Comparison of ENCODE assay signal across 11 cellular contexts in the genomic region with DNA sequence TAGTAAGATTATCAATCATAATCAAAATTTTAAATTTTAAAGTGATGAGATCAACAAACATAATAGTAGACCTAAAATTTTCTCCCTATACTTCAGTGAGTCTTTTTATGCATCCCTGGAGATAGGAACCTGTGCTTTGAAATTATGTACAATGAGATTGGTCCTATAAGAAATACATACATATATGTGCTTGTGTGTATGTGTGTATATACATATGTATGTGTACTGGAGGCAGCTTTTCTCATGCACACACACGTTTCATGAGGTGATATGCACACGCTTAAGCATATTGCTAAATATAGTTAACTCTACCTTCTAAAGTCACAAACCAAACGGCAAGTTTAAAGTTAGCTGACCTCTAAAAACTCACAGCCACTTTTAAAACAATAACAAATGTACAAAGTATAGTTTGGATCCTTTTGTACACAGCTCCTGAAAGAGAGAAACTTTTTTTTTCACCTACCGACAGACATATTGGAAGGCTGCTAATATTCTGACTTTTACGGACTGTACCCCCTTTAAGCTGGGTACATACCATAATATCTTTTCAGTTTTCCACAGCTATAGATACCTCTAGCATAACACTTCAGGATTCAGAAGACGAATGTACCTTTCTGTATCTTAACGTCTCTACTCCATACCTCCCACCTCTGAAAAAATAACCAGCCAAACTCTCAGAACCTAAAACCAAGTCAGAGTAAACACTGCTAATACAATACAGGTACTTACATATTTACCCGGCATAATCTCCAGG. TPM values are rescaled to one million over a fixed set of nuclear protein-coding genes. Genes with fewer than 3 reads are reported as not detected.
DNase-seq lines count a peak whose midpoint lies in the region; ATAC-seq and TF ChIP-seq lines count a peak whose summit lies in the region.
"Had no signal": no experiment of that assay in that cellular context is flagged by ENCODE, and none has a peak within 500 bp of the region (broad histone marks: within the 10 kb centered on the region; RNA-seq: fewer than 3 reads in every experiment).

No MANE protein-coding gene starts in this region.

- TF ChIP-seq EP300 in SK-N-SH (IDR thresholded peaks at IDR 0.05; ENCODE audit: borderline replicate concordance in 1 of 2, low read depth in 1 of 2, low read length in 1 of 2) (no peak), stomach (IDR thresholded peaks at IDR 0.05) (no peak)

- DNase-seq in SK-N-SH = no peak
- no peak for DNase-seq in stomach
- no peak for DNase-seq in Peyer's patch
- DNase-seq in activated effector memory CD4-positive, alpha-beta T cell treated with Interleukin-2 at 50 U/mL for 16 hours = no peak
- DNase-seq: central memory CD4-positive, alpha-beta T cell; posterior cingulate gyrus had no signal

- H3K4me3 Mint-ChIP-seq in activated T-helper 17 cell treated with anti-CD3 and anti-CD28 coated beads, Interleukin-2, amount 50 U/mL, for 72 hours = peak overlapping the region; percentile 84

- 64% methylated on average over 8 of the region's 8 CpGs for WGBS in SK-N-SH (ENCODE audit: low lambda C conversion rate)
- WGBS in stomach, 5 donors = 21 to 38% (median 27%) methylated on average over 8 of the region's 8 CpGs

- TF ChIP-seq RAD21 in SK-N-SH (IDR thresholded peaks at IDR 0.05; ENCODE audit: low read length) = no peak

- H3K4me3 ChIP-seq in SK-N-SH (ENCODE audit: low read depth in 2 of 2, low read length in 1 of 2) = peak overlapping the region; percentile 77 to 95; a peak in 3 of 4 replicates
- peak overlapping the region; percentile 80 for H3K4me3 ChIP-seq in iPS-20b (ENCODE audit: low read length)
- H3K4me3 ChIP-seq in stomach = peak overlapping the region; percentile 22 to 97 (median 78)
- peak overlapping the region in 2 of 4 donors; percentile 75 to 96 for H3K4me3 ChIP-seq in Peyer's patch
- H3K4me3 ChIP-seq: BLaER1 had no signal

- ATAC-seq in SK-N-SH treated with all-trans-retinoic acid at 6 μM for 48 hours (no peak), GM19328 (IDR thresholded peaks at IDR 0.05; ENCODE audit: unreplicated experiment) (no peak)
- no peak for ATAC-seq in activated T-helper 17 cell treated with anti-CD3 and anti-CD28 coated beads, Interleukin-2, amount 50 U/mL, for 72 hours (replicated peaks)

- TF ChIP-seq POLR2A in stomach (IDR thresholded peaks at IDR 0.05) (no peak), Peyer's patch (IDR thresholded peaks at IDR 0.05) (no peak)

- intact Hi-C loops in stomach (cut with DNase I; ENCODE audit: low total_unique reads) = no loop called here

- POLR2A ChIA-PET in SK-N-SH (lab: Yijun Ruan, JAX) = interaction anchor here (1.0 kb wide), 1 partner anchor 16 kb away, joined by 4 read pairs; no protein-coding TSS in a partner anchor

- H3K4me2 ChIP-seq in SK-N-SH = peak overlapping the region; percentile 78

- CTCF ChIA-PET in SK-N-SH (lab: Yijun Ruan, JAX) = interaction anchor here (0.6 to 1.4 kb wide), 2 partner anchors 31 to 54 kb away, joined by 3 read pairs; no protein-coding TSS in a partner anchor

- H3K27me3 ChIP-seq in SK-N-SH (ENCODE audit: insufficient read depth) = no peaks in the 10 kb centered on the region
- H3K27me3 ChIP-seq in iPS-20b (ENCODE audit: insufficient read depth, low read length) = no peaks in the 10 kb centered on the region
- H3K27me3 ChIP-seq in stomach = no peaks in the 10 kb centered on the region
- no peaks in the 10 kb centered on the region for H3K27me3 ChIP-seq in Peyer's patch
- H3K27me3 ChIP-seq: BLaER1 had no signal

- H3K27ac Mint-ChIP-seq in activated T-helper 17 cell treated with anti-CD3 and anti-CD28 coated beads, Interleukin-2, amount 50 U/mL, for 72 hours = peak overlapping the region; percentile 92

- no peak overlapping the region for H2AFZ ChIP-seq in SK-N-SH (ENCODE audit: low read depth)

- H4K20me1 ChIP-seq in SK-N-SH (ENCODE audit: insufficient read depth) = peaks cover 79% of the 10 kb centered on the region

- peaks cover 26 to 29% of the 10 kb centered on the region in 2 experiments; a peak in 3 of 4 replicates for H3K4me1 ChIP-seq in SK-N-SH (ENCODE audit: control insufficient read depth in 1 of 2, insufficient read depth in 2 of 2, low read depth in 1 of 2, low read length in 1 of 2)
- peaks cover 56% of the 10 kb centered on the region for H3K4me1 ChIP-seq in iPS-20b (ENCODE audit: insufficient read depth, low read length)
- peaks cover 51 to 82% (median 68%) of the 10 kb centered on the region in 4 donors for H3K4me1 ChIP-seq in stomach
- peaks cover 0 to 50% (median 5%) of the 10 kb centered on the region in 4 donors for H3K4me1 ChIP-seq in Peyer's patch

- no peaks in the 10 kb centered on the region for H3K27me3 Mint-ChIP-seq in activated T-helper 17 cell treated with anti-CD3 and anti-CD28 coated beads, Interleukin-2, amount 50 U/mL, for 72 hours

- peaks cover 93% of the 10 kb centered on the region for H3K79me2 ChIP-seq in SK-N-SH (ENCODE audit: insufficient read depth)

- H3K9ac ChIP-seq in SK-N-SH (peak overlapping the region; percentile 87; the same call in 1 of the 2 replicates), iPS-20b (ENCODE audit: low read depth, low read length) (peak overlapping the region; percentile 85)
- H3K9ac ChIP-seq: BLaER1 had no signal

- no peak for TF ChIP-seq CTCF in SK-N-SH (IDR thresholded peaks at IDR 0.05)
- no peak for TF ChIP-seq CTCF in stomach (IDR thresholded peaks at IDR 0.05)
- no peak for TF ChIP-seq CTCF in Peyer's patch (IDR thresholded peaks at IDR 0.05)

- no peaks in the 10 kb centered on the region for H3K9me3 Mint-ChIP-seq in activated T-helper 17 cell treated with anti-CD3 and anti-CD28 coated beads, Interleukin-2, amount 50 U/mL, for 72 hours

- H3K9me3 ChIP-seq in SK-N-SH (no peaks in the 10 kb centered on the region), iPS-20b (ENCODE audit: insufficient read depth, low read depth, low read length) (no peaks in the 10 kb centered on the region), stomach (no peaks in the 10 kb centered on the region), Peyer's patch (no peaks in the 10 kb centered on the region)
- H3K9me3 ChIP-seq: BLaER1 had no signal

- H3K27ac ChIP-seq in SK-N-SH (ENCODE audit: low read depth in 2 of 2, low read length in 1 of 2) (peak overlapping the region in 1 of 2 experiments; percentile 67; a peak in 1 of 4 replicates), iPS-20b (ENCODE audit: low read length) (no peak overlapping the region), stomach (peak overlapping the region in 4 of 5 donors; percentile 96 to 98 (median 97)), Peyer's patch (peak overlapping the region in 2 of 4 donors; percentile 34 to 97)
- H3K27ac ChIP-seq: BLaER1 had no signal

- H3F3A ChIP-seq in SK-N-SH (replicated peaks; ENCODE audit: insufficient read depth) = peaks cover 27% of the 10 kb centered on the region

- H3K9me2 ChIP-seq in SK-N-SH = no peaks in the 10 kb centered on the region

- peaks cover 57% of the 10 kb centered on the region for H3K4me1 Mint-ChIP-seq in activated T-helper 17 cell treated with anti-CD3 and anti-CD28 coated beads, Interleukin-2, amount 50 U/mL, for 72 hours

- H3K36me3 ChIP-seq in SK-N-SH (replicated peaks in 1 of 2; ENCODE audit: control insufficient read depth in 1 of 2, insufficient read depth in 2 of 2, low read length in 1 of 2) (peaks cover 12 to 22% of the 10 kb centered on the region in 2 experiments), iPS-20b (ENCODE audit: insufficient read depth, low read depth, low read length) (no peaks in the 10 kb centered on the region), stomach (no peaks in the 10 kb centered on the region), Peyer's patch (no peaks in the 10 kb centered on the region)

- H3K36me3 Mint-ChIP-seq in activated T-helper 17 cell treated with anti-CD3 and anti-CD28 coated beads, Interleukin-2, amount 50 U/mL, for 72 hours (ENCODE audit: low read depth) = peaks cover 72% of the 10 kb centered on the region

TF ChIP-seq in SK-N-SH, 30 proteins besides CTCF, POLR2A, EP300 and RAD21 (continues in another document):
- TF ChIP-seq, protein P1, sequence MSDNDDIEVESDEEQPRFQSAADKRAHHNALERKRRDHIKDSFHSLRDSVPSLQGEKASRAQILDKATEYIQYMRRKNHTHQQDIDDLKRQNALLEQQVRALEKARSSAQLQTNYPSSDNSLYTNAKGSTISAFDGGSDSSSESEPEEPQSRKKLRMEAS (IDR thresholded peaks at IDR 0.05; ENCODE audit: low read depth) = no peak
- TF ChIP-seq TEAD4 (IDR thresholded peaks at IDR 0.05; ENCODE audit: borderline replicate concordance, insufficient read depth) (no peak), GABPA (IDR thresholded peaks at IDR 0.05; ENCODE audit: low read depth) (no peak)
- TF ChIP-seq, protein P2, sequence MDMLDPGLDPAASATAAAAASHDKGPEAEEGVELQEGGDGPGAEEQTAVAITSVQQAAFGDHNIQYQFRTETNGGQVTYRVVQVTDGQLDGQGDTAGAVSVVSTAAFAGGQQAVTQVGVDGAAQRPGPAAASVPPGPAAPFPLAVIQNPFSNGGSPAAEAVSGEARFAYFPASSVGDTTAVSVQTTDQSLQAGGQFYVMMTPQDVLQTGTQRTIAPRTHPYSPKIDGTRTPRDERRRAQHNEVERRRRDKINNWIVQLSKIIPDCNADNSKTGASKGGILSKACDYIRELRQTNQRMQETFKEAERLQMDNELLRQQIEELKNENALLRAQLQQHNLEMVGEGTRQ (IDR thresholded peaks at IDR 0.05; ENCODE audit: borderline replicate concordance, low read depth, low read length) = no peak

TF ChIP-seq in SK-N-SH treated with all-trans-retinoic acid at 6 μM for 48 hours, 23 proteins besides CTCF, POLR2A, EP300 and RAD21:
- TF ChIP-seq ISL1 (CRISPR knock-in tag; IDR thresholded peaks at IDR 0.05) (no peak), ZC3H10 (CRISPR knock-in tag; IDR thresholded peaks at IDR 0.05) (no peak)

RNA-seq across cellular contexts. Expression of gene ITGB1, which starts 3.3 kb away (rescaled TPM):
- 666 and 846 TPM in 2 replicates for polyA plus RNA-seq in SK-N-SH (2012; rRNA removed)
- polyA plus RNA-seq in SK-N-SH (2012; cell fraction: cytosol; rRNA removed) = 1,012 and 1,342 TPM in 2 replicates
- 162 and 438 TPM in 2 replicates for polyA plus RNA-seq in SK-N-SH (2012; cell fraction: nucleus; rRNA removed)
- total RNA-seq in activated T-helper 17 cell treated with anti-CD3 and anti-CD28 coated beads, Interleukin-2, amount 50 U/mL, for 72 hours = 100 to 1,000 TPM; 125 to 126 TPM
- total RNA-seq in stomach = 100 to 1,000 TPM; 134 to 909 (median 278) TPM
- polyA plus RNA-seq in stomach = 10 to 100 TPM; 57.9 to 97.9 (median 91.4) TPM
- 100 to 1,000 TPM in 3 of 4 donors, 10 to 100 TPM in 1; 57.8 to 256 (median 162) TPM for total RNA-seq in Peyer's patch
